ENCODE assay signal across 8 cellular contexts in genomic region chr1:2555634-2556276, GRCh38. TPM values are rescaled to one million over a fixed set of nuclear protein-coding genes. Genes with fewer than 3 reads are reported as not detected.
DNase-seq lines count a peak whose midpoint lies in the region; ATAC-seq and TF ChIP-seq lines count a peak whose summit lies in the region.

No MANE protein-coding gene starts in this region.

- no peaks in the 10 kb centered on the region for H3K27me3 Mint-ChIP-seq in stimulated activated naive CD8-positive, alpha-beta T cell treated with anti-CD3 and anti-CD28 coated beads, Interleukin-15, Interleukin-2, amounts not matched to agents 100 ng/mL and 50 ng/mL, for 24 hours

- no peaks in the 10 kb centered on the region for H3K9me3 ChIP-seq in mononuclear cell (ENCODE audit: low read depth, low read length)

- ATAC-seq in GM19023 (IDR thresholded peaks at IDR 0.05; ENCODE audit: unreplicated experiment), result peak; percentile 33

- peaks cover 46% of the 10 kb centered on the region for H3K4me1 Mint-ChIP-seq in stimulated activated naive CD8-positive, alpha-beta T cell treated with anti-CD3 and anti-CD28 coated beads, Interleukin-15, Interleukin-2, amounts not matched to agents 100 ng/mL and 50 ng/mL, for 24 hours (ENCODE audit: low read depth)

- no peaks in the 10 kb centered on the region for H3K9me3 Mint-ChIP-seq in stimulated activated naive CD8-positive, alpha-beta T cell treated with anti-CD3 and anti-CD28 coated beads, Interleukin-15, Interleukin-2, amounts not matched to agents 100 ng/mL and 50 ng/mL, for 24 hours

- CTCF ChIA-PET in AG04449 (lab: Yijun Ruan, JAX), result interaction anchor here (0.9 to 5.5 kb wide), 4 partner anchors 7 to 141 kb away, joined by 3 to 45 read pairs (median 4); no protein-coding TSS in a partner anchor

- no peaks in the 10 kb centered on the region for H3K27me3 ChIP-seq in mononuclear cell (ENCODE audit: insufficient read depth, low read length)

- H3K4me3 Mint-ChIP-seq in stimulated activated naive CD8-positive, alpha-beta T cell treated with anti-CD3 and anti-CD28 coated beads, Interleukin-15, Interleukin-2, amounts not matched to agents 100 ng/mL and 50 ng/mL, for 24 hours, result peak overlapping the region; percentile 91

- peak overlapping the region; percentile 96 for H3K27ac Mint-ChIP-seq in stimulated activated naive CD8-positive, alpha-beta T cell treated with anti-CD3 and anti-CD28 coated beads, Interleukin-15, Interleukin-2, amounts not matched to agents 100 ng/mL and 50 ng/mL, for 24 hours

- no peak for TF ChIP-seq CTCF in AG04449 (IDR thresholded peaks at IDR 0.05; ENCODE audit: insufficient read depth, low read length, missing control alignments)

- POLR2A ChIA-PET in AG04449 (lab: Yijun Ruan, JAX), result no interaction called here

- H3K4me3 ChIP-seq in AG04449 (ENCODE audit: low read depth, low read length) (peak overlapping the region; percentile 57), mononuclear cell (ENCODE audit: low read length) (peak overlapping the region; percentile 85)

- H3K27ac ChIP-seq in cingulate gyrus (ENCODE audit: low read depth, low read length), result peak overlapping the region; percentile 89

- peaks cover 5% of the 10 kb centered on the region for H3K36me3 Mint-ChIP-seq in stimulated activated naive CD8-positive, alpha-beta T cell treated with anti-CD3 and anti-CD28 coated beads, Interleukin-15, Interleukin-2, amounts not matched to agents 100 ng/mL and 50 ng/mL, for 24 hours (ENCODE audit: low read depth)

- no peak for DNase-seq in AG04449 (ENCODE audit: low read depth, low spot score)
- DNase-seq in HT1080 (ENCODE audit: low read depth), result peak; percentile 36
- peak; percentile 26 to 57 (median 52) for DNase-seq in activated CD4-positive, CD25-positive, alpha-beta regulatory T cell (lab: John Stamatoyannopoulos, UW)
- no peak for DNase-seq in T1000 (lab: John Stamatoyannopoulos, UW)

- peaks cover 37% of the 10 kb centered on the region for H3K4me1 ChIP-seq in mononuclear cell (ENCODE audit: insufficient read depth, low read length)

RNA-seq across cellular contexts. Expression of gene TNFRSF14, which starts 0.4 kb away (rescaled TPM):
- 6.6 and 16.6 TPM in 2 replicates for total RNA-seq in HT1080 (2014; rRNA removed; shearing (Covaris generic))
- 10.9 and 12.5 TPM in 2 replicates for polyA plus RNA-seq in HT1080 (2015; cell fraction: cytosol; rRNA removed)
- 47.4 and 54.0 TPM in 2 replicates for polyA plus RNA-seq in HT1080 (2015; cell fraction: nucleus; rRNA removed)
- total RNA-seq in mononuclear cell, result 127 TPM

RNA-seq across cellular contexts. Expression of gene HES5, which starts 25.7 kb away (rescaled TPM):
- total RNA-seq in HT1080 (2014; rRNA removed; shearing (Covaris generic)), result not detected in 2 replicates
- polyA plus RNA-seq in HT1080 (2015; cell fraction: cytosol; rRNA removed), result not detected in 2 replicates
- not detected in 2 replicates for polyA plus RNA-seq in HT1080 (2015; cell fraction: nucleus; rRNA removed)
- not detected for total RNA-seq in mononuclear cell

RNA-seq across cellular contexts. Expression of gene PANK4, which starts 29.4 kb away (rescaled TPM):
- 22.5 and 27.5 TPM in 2 replicates for total RNA-seq in HT1080 (2014; rRNA removed; shearing (Covaris generic))
- 14.1 and 14.8 TPM in 2 replicates for polyA plus RNA-seq in HT1080 (2015; cell fraction: cytosol; rRNA removed)
- 61.7 and 62.5 TPM in 2 replicates for polyA plus RNA-seq in HT1080 (2015; cell fraction: nucleus; rRNA removed)
- 33.5 TPM for total RNA-seq in mononuclear cell

RNA-seq across cellular contexts. Expression of gene PRXL2B, which starts 30.8 kb away (rescaled TPM):
- 17.7 and 21.1 TPM in 2 replicates for total RNA-seq in HT1080 (2014; rRNA removed; shearing (Covaris generic))
- 13.7 and 14.6 TPM in 2 replicates for polyA plus RNA-seq in HT1080 (2015; cell fraction: cytosol; rRNA removed)
- polyA plus RNA-seq in HT1080 (2015; cell fraction: nucleus; rRNA removed), result 12.0 and 16.9 TPM in 2 replicates
- 4.2 TPM for total RNA-seq in mononuclear cell

Comparison
In these comparisons a context has a peak if more than half of its experiments do, and no peak if none do; other contexts are left out.
1. DNase-seq: peak in HT1080 (single experiment) and activated CD4-positive, CD25-positive, alpha-beta regulatory T cell (4 of 4); none in AG04449 (single experiment) and T1000 (single experiment).